In genomic region chr19:657611-658010, GRCh38 we compare ENCODE assay signal across 18 cellular contexts. TPM values are rescaled to one million over a fixed set of nuclear protein-coding genes. Genes with fewer than 3 reads are reported as not detected.
"Had no signal": no experiment of that assay in that cellular context is flagged by ENCODE, and none has a peak within 500 bp of the region (broad histone marks: within the 10 kb centered on the region; RNA-seq: fewer than 3 reads in every experiment).

No MANE protein-coding gene starts in this region.

- H3K27ac Mint-ChIP-seq: activated naive CD8-positive, alpha-beta T cell treated with anti-CD3 and anti-CD28 coated beads, Interleukin-2, amount 10 ng/mL, durations not matched to agents 7 days and 5 days; T-helper 1 cell treated with Interleukin-12 subunit alpha and Interleukin-12 subunit beta and Interleukin-4 antibody, amounts not matched to agents 30 μg/mL and 1 μg/mL, for 36 hours; WTC11 had no signal

- H3K27ac ChIP-seq: left ventricle myocardium inferior, neutrophil, upper lobe of right lung had no signal

- H3K4me3 Mint-ChIP-seq: activated naive CD8-positive, alpha-beta T cell treated with anti-CD3 and anti-CD28 coated beads, Interleukin-2, amount 10 ng/mL, durations not matched to agents 7 days and 5 days; T-helper 1 cell treated with Interleukin-12 subunit alpha and Interleukin-12 subunit beta and Interleukin-4 antibody, amounts not matched to agents 30 μg/mL and 1 μg/mL, for 36 hours; WTC11 had no signal

- H3K36me3 Mint-ChIP-seq: WTC11 had no signal

- H3K4me3 ChIP-seq: left ventricle myocardium inferior, upper lobe of right lung had no signal

- H3K9me3 Mint-ChIP-seq: activated naive CD8-positive, alpha-beta T cell treated with anti-CD3 and anti-CD28 coated beads, Interleukin-2, amount 10 ng/mL, durations not matched to agents 7 days and 5 days; T-helper 1 cell treated with Interleukin-12 subunit alpha and Interleukin-12 subunit beta and Interleukin-4 antibody, amounts not matched to agents 30 μg/mL and 1 μg/mL, for 36 hours; WTC11 had no signal

- FAIRE-seq: frontal cortex, kidney, small intestine had no signal

- H3K27me3 ChIP-seq: breast epithelium, heart right ventricle, neutrophil, suprapubic skin, upper lobe of right lung had no signal

- H3K27me3 Mint-ChIP-seq: activated naive CD8-positive, alpha-beta T cell treated with anti-CD3 and anti-CD28 coated beads, Interleukin-2, amount 10 ng/mL, durations not matched to agents 7 days and 5 days had no signal

- H3K36me3 ChIP-seq: breast epithelium had no signal

- DNase-seq: activated CD4-positive, alpha-beta T cell treated with anti-CD3 and anti-CD28 coated beads for 48 hours; activated CD8-positive, alpha-beta memory T cell treated with anti-CD3 and anti-CD28 coated beads for 24 hours; activated effector memory CD4-positive, alpha-beta T cell treated with Interleukin-2 at 50 U/mL for 16 hours; activated naive CD8-positive, alpha-beta T cell treated with anti-CD3 and anti-CD28 coated beads, Interleukin-2, amount 10 ng/mL, durations not matched to agents 7 days and 5 days; aorta; kidney; left ventricle myocardium inferior; small intestine; stimulated activated naive CD4-positive, alpha-beta T cell treated with Interleukin-2 at 50 U/mL for 16 hours; upper lobe of right lung had no signal

- H3K9me3 ChIP-seq: breast epithelium, heart right ventricle, left ventricle myocardium inferior, neutrophil, suprapubic skin, upper lobe of right lung had no signal

- ATAC-seq: heart right ventricle, upper lobe of right lung, WTC11 had no signal

RNA-seq across cellular contexts. Expression of gene FGF22, which starts 17.9 kb away (rescaled TPM):
- total RNA-seq: left ventricle myocardium inferior had no signal

RNA-seq across cellular contexts. Expression of gene PRSS57, which starts 37.6 kb away (rescaled TPM):
- total RNA-seq: activated naive CD8-positive, alpha-beta T cell treated with anti-CD3 and anti-CD28 coated beads, Interleukin-2, amount 10 ng/mL, durations not matched to agents 7 days and 5 days; aorta; breast epithelium; frontal cortex; heart right ventricle; kidney; left ventricle myocardium inferior; mesenteric fat pad; suprapubic skin; upper lobe of right lung; WTC11 had no signal
- polyA plus RNA-seq: aorta, small intestine had no signal
